ENCODE assay signal across 23 cellular contexts in genomic region chr1:23080885-23081284, GRCh38.
DNase-seq lines count a peak whose midpoint lies in the region; ATAC-seq and TF ChIP-seq lines count a peak whose summit lies in the region.
"Had no signal": no experiment of that assay in that cellular context is flagged by ENCODE, and none has a peak within 500 bp of the region (broad histone marks: within the 10 kb centered on the region; RNA-seq: fewer than 3 reads in every experiment).

No MANE protein-coding gene starts in this region.

- peak; percentile 12 for ATAC-seq in GM23338
- ATAC-seq in WTC11 = no peak
- no peak for ATAC-seq in stimulated activated effector memory CD8-positive, alpha-beta T cell treated with anti-CD3 and anti-CD28 coated beads, Interleukin-12 subunit alpha, Interleukin-12 subunit beta, amount 100 ng/mL, for 72 hours
- ATAC-seq in naive thymus-derived CD8-positive, alpha-beta T cell = no peak
- ATAC-seq in lower lobe of right lung = no peak

- H3K9me2 ChIP-seq in GM23338 (ENCODE audit: insufficient read depth) = no peaks in the 10 kb centered on the region

- peaks cover 41% of the 10 kb centered on the region for H4K20me1 ChIP-seq in GM23338 (replicated peaks; ENCODE audit: insufficient read depth)

- H3K79me2 ChIP-seq in GM23338 (replicated peaks; ENCODE audit: insufficient read depth) = no peaks in the 10 kb centered on the region

- H3K9me3 ChIP-seq in lower lobe of right lung = no peaks in the 10 kb centered on the region
- H3K9me3 ChIP-seq: BLaER1 treated with 17β-estradiol and CSF1 and Interleukin-3, amounts not matched to agents 10 nM and 100 nM had no signal

- H3K4me3 Mint-ChIP-seq in activated naive CD8-positive, alpha-beta T cell = no peak overlapping the region
- H3K4me3 Mint-ChIP-seq in activated naive CD8-positive, alpha-beta T cell treated with anti-CD3 and anti-CD28 coated beads for 36 hours = no peak overlapping the region
- H3K4me3 Mint-ChIP-seq in GM23338 (no peak overlapping the region), WTC11 (no peak overlapping the region)
- H3K4me3 Mint-ChIP-seq in stimulated activated effector memory CD8-positive, alpha-beta T cell treated with anti-CD3 and anti-CD28 coated beads, Interleukin-12 subunit alpha, Interleukin-12 subunit beta, amount 100 ng/mL, for 72 hours = no peak overlapping the region
- H3K4me3 Mint-ChIP-seq in naive thymus-derived CD8-positive, alpha-beta T cell = no peak overlapping the region
- H3K4me3 Mint-ChIP-seq: CD8-positive, alpha-beta memory T cell had no signal

- CTCF ChIA-PET in WTC11 (lab: Charles Lee) = interaction anchor here (0.8 to 3.3 kb wide), 9 partner anchors 14 to 135 kb away, joined by 3 to 32 read pairs (median 4); no protein-coding TSS in a partner anchor

- TF ChIP-seq CTCF in GM23338 (conservative IDR thresholded peaks at IDR 0.05; ENCODE audit: low read depth in 2 of 2) (no peak), WTC11 (IDR thresholded peaks at IDR 0.05) (no peak), lower lobe of right lung (IDR thresholded peaks at IDR 0.05) (no peak)

- H3K27ac ChIP-seq in GM23338 (ENCODE audit: low read depth) (peak overlapping the region; percentile 57; the same call in 1 of the 2 replicates), lower lobe of right lung (no peak overlapping the region)
- H3K27ac ChIP-seq: BLaER1 treated with 17β-estradiol and CSF1 and Interleukin-3, amounts not matched to agents 10 nM and 100 nM; SK-N-MC had no signal

- peak overlapping the region; percentile 38 for H3K27ac Mint-ChIP-seq in activated naive CD8-positive, alpha-beta T cell
- no peak overlapping the region for H3K27ac Mint-ChIP-seq in activated naive CD8-positive, alpha-beta T cell treated with anti-CD3 and anti-CD28 coated beads for 36 hours
- H3K27ac Mint-ChIP-seq in GM23338 = no peak overlapping the region; the same call in 1 of the 2 replicates
- H3K27ac Mint-ChIP-seq in WTC11 = peak overlapping the region; percentile 31
- peak overlapping the region; percentile 8 for H3K27ac Mint-ChIP-seq in stimulated activated effector memory CD8-positive, alpha-beta T cell treated with anti-CD3 and anti-CD28 coated beads, Interleukin-12 subunit alpha, Interleukin-12 subunit beta, amount 100 ng/mL, for 72 hours
- peak overlapping the region in 3 of 10 donors; percentile 2 to 56 (median 11) for H3K27ac Mint-ChIP-seq in naive thymus-derived CD8-positive, alpha-beta T cell

- H3K27me3 ChIP-seq in GM23338 (ENCODE audit: insufficient read depth) (no peaks in the 10 kb centered on the region), lower lobe of right lung (ENCODE audit: low read depth) (no peaks in the 10 kb centered on the region)
- H3K27me3 ChIP-seq: BLaER1 treated with 17β-estradiol and CSF1 and Interleukin-3, amounts not matched to agents 10 nM and 100 nM had no signal

- POLR2A ChIA-PET in WTC11 (lab: Charles Lee) = no interaction called here
- POLR2A ChIA-PET in naive thymus-derived CD8-positive, alpha-beta T cell (lab: Charles Lee) = interaction anchor here (0.5 kb wide), 1 partner anchor 96 kb away, joined by 3 read pairs; no protein-coding TSS in a partner anchor

- peaks cover 68% of the 10 kb centered on the region for H3K36me3 ChIP-seq in GM23338 (ENCODE audit: insufficient read depth)
- peaks cover 93% of the 10 kb centered on the region for H3K36me3 ChIP-seq in lower lobe of right lung

- H2AFZ ChIP-seq in GM23338 = no peak overlapping the region

- peaks cover 4% of the 10 kb centered on the region for H3K36me3 Mint-ChIP-seq in activated naive CD8-positive, alpha-beta T cell
- H3K36me3 Mint-ChIP-seq in activated naive CD8-positive, alpha-beta T cell treated with anti-CD3 and anti-CD28 coated beads for 36 hours = peaks cover 8% of the 10 kb centered on the region
- H3K36me3 Mint-ChIP-seq in GM23338 (ENCODE audit: low read depth) (peaks cover 87% of the 10 kb centered on the region), WTC11 (peaks cover 74% of the 10 kb centered on the region)
- H3K36me3 Mint-ChIP-seq in stimulated activated effector memory CD8-positive, alpha-beta T cell treated with anti-CD3 and anti-CD28 coated beads, Interleukin-12 subunit alpha, Interleukin-12 subunit beta, amount 100 ng/mL, for 72 hours = peaks cover 97% of the 10 kb centered on the region
- peaks cover 0 to 89% (median 7%) of the 10 kb centered on the region in 3 donors for H3K36me3 Mint-ChIP-seq in naive thymus-derived CD8-positive, alpha-beta T cell

- peaks cover 27% of the 10 kb centered on the region for H3F3A ChIP-seq in GM23338 (replicated peaks; ENCODE audit: low read depth)

- H3K27me3 Mint-ChIP-seq in activated naive CD8-positive, alpha-beta T cell = no peaks in the 10 kb centered on the region
- no peaks in the 10 kb centered on the region for H3K27me3 Mint-ChIP-seq in activated naive CD8-positive, alpha-beta T cell treated with anti-CD3 and anti-CD28 coated beads for 36 hours
- peaks cover 4% of the 10 kb centered on the region for H3K27me3 Mint-ChIP-seq in GM23338 (ENCODE audit: insufficient read depth, low read depth, poor library complexity)
- H3K27me3 Mint-ChIP-seq in WTC11 (ENCODE audit: low read depth) = no peaks in the 10 kb centered on the region
- H3K27me3 Mint-ChIP-seq in naive thymus-derived CD8-positive, alpha-beta T cell = no peaks in the 10 kb centered on the region
- H3K27me3 Mint-ChIP-seq: CD8-positive, alpha-beta memory T cell had no signal

- H3K4me1 ChIP-seq in GM23338 (ENCODE audit: insufficient read depth) = 0 out of 2 replicates have a peak, but pooled peaks cover 4% of the 10 kb centered on the region
- peaks cover 10% of the 10 kb centered on the region for H3K4me1 ChIP-seq in lower lobe of right lung

- no peak overlapping the region for H3K4me3 ChIP-seq in GM23338
- no peak overlapping the region for H3K4me3 ChIP-seq in lower lobe of right lung
- H3K4me3 ChIP-seq: BLaER1 treated with 17β-estradiol and CSF1 and Interleukin-3, amounts not matched to agents 10 nM and 100 nM; SK-N-MC had no signal

- H3K9me3 Mint-ChIP-seq in activated naive CD8-positive, alpha-beta T cell (ENCODE audit: low read depth) = no peaks in the 10 kb centered on the region
- no peaks in the 10 kb centered on the region for H3K9me3 Mint-ChIP-seq in activated naive CD8-positive, alpha-beta T cell treated with anti-CD3 and anti-CD28 coated beads for 36 hours
- H3K9me3 Mint-ChIP-seq in GM23338 (no peaks in the 10 kb centered on the region), WTC11 (no peaks in the 10 kb centered on the region)
- H3K9me3 Mint-ChIP-seq in stimulated activated effector memory CD8-positive, alpha-beta T cell treated with anti-CD3 and anti-CD28 coated beads, Interleukin-12 subunit alpha, Interleukin-12 subunit beta, amount 100 ng/mL, for 72 hours = no peaks in the 10 kb centered on the region
- H3K9me3 Mint-ChIP-seq in naive thymus-derived CD8-positive, alpha-beta T cell = no peaks in the 10 kb centered on the region
- H3K9me3 Mint-ChIP-seq: CD8-positive, alpha-beta memory T cell had no signal

- no peaks in the 10 kb centered on the region for H3K4me1 Mint-ChIP-seq in activated naive CD8-positive, alpha-beta T cell (ENCODE audit: low read depth)
- H3K4me1 Mint-ChIP-seq in activated naive CD8-positive, alpha-beta T cell treated with anti-CD3 and anti-CD28 coated beads for 36 hours = no peaks in the 10 kb centered on the region
- H3K4me1 Mint-ChIP-seq in GM23338 = peaks cover 9% of the 10 kb centered on the region; the same call in 2 of the 3 replicates
- peaks cover 7% of the 10 kb centered on the region; the same call in 1 of the 2 replicates for H3K4me1 Mint-ChIP-seq in WTC11
- no peaks in the 10 kb centered on the region for H3K4me1 Mint-ChIP-seq in stimulated activated effector memory CD8-positive, alpha-beta T cell treated with anti-CD3 and anti-CD28 coated beads, Interleukin-12 subunit alpha, Interleukin-12 subunit beta, amount 100 ng/mL, for 72 hours
- H3K4me1 Mint-ChIP-seq in naive thymus-derived CD8-positive, alpha-beta T cell = no peaks in the 10 kb centered on the region

- DNase-seq in activated naive CD8-positive, alpha-beta T cell treated with anti-CD3 and anti-CD28 coated beads for 36 hours = no peak
- DNase-seq in GM23338 (ENCODE audit: low spot score) (no peak), WTC11 (ENCODE audit: low spot score) (no peak), lower lobe of right lung (no peak)
- no peak for DNase-seq in stimulated activated effector memory CD8-positive, alpha-beta T cell treated with anti-CD3 and anti-CD28 coated beads, Interleukin-12 subunit alpha, Interleukin-12 subunit beta, amount 100 ng/mL, for 72 hours (ENCODE audit: low spot score in 2 of 2)
- no peak for DNase-seq in stimulated activated naive CD4-positive, alpha-beta T cell treated with Interleukin-2 at 50 U/mL for 16 hours (lab: John Stamatoyannopoulos, UW)
- no peak for DNase-seq in naive thymus-derived CD8-positive, alpha-beta T cell
- DNase-seq: AML-193; CD8-positive, alpha-beta memory T cell; DMS79 treated with DMSO at 0.1 percent for 48 hours; Karpas-422; NCI-H1092 treated with DMSO at 0.1 percent for 48 hours; NCI-H1436; NCI-H187; NCI-H2081 treated with DMSO at 0.1 percent for 48 hours; NCI-H2171; NCI-H226; NCI-H510A; NCI-H748 treated with DMSO at 0.1 percent for 48 hours; SIG-M5 had no signal

- intact Hi-C loops in lower lobe of right lung (cut with DNase I) = no loop called here

- no peak overlapping the region for H3K4me2 ChIP-seq in GM23338
- H3K4me2 ChIP-seq: BLaER1 treated with 17β-estradiol and CSF1 and Interleukin-3, amounts not matched to agents 10 nM and 100 nM had no signal

TF ChIP-seq in GM23338, 12 proteins besides CTCF, POLR2A, EP300 and RAD21 (continues in another document):
- TF ChIP-seq NANOG (IDR thresholded peaks at IDR 0.05; ENCODE audit: borderline replicate concordance) = no peak
- no peak for TF ChIP-seq POLR2AphosphoS5 (IDR thresholded peaks at IDR 0.05; ENCODE audit: low read depth)
- no peak for TF ChIP-seq ZNF331 (CRISPR knock-in tag; IDR thresholded peaks at IDR 0.05; ENCODE audit: low read depth)

TF ChIP-seq in WTC11, 78 proteins besides CTCF, POLR2A, EP300 and RAD21 (continues in another document):
- TF ChIP-seq MLX (CRISPR knock-in tag; IDR thresholded peaks at IDR 0.05) (no peak), HMGA2 (CRISPR knock-in tag; IDR thresholded peaks at IDR 0.05) (no peak), ZNF416 (CRISPR knock-in tag; IDR thresholded peaks at IDR 0.05) (no peak), IRF2 (CRISPR knock-in tag; IDR thresholded peaks at IDR 0.05; ENCODE audit: borderline replicate concordance, low read depth) (no peak), CREM (CRISPR knock-in tag; IDR thresholded peaks at IDR 0.05) (no peak), ZBTB21 (CRISPR knock-in tag; IDR thresholded peaks at IDR 0.05; ENCODE audit: borderline replicate concordance) (no peak), GTF2I (CRISPR knock-in tag; conservative IDR thresholded peaks at IDR 0.05) (no peak)

Comparison
In these comparisons a context has a peak if more than half of its experiments do, and no peak if none do; other contexts are left out.
1. H3K27ac Mint-ChIP-seq: peak in activated naive CD8-positive, alpha-beta T cell (single experiment), WTC11 (single experiment) and stimulated activated effector memory CD8-positive, alpha-beta T cell treated with anti-CD3 and anti-CD28 coated beads, Interleukin-12 subunit alpha, Interleukin-12 subunit beta, amount 100 ng/mL, for 72 hours (single experiment); none in activated naive CD8-positive, alpha-beta T cell treated with anti-CD3 and anti-CD28 coated beads for 36 hours (single experiment) and GM23338 (single experiment).